9 cellular contexts compared by ENCODE assay signal in genomic region chr21:42125571-42126544, GRCh38. TPM values are rescaled to one million over a fixed set of nuclear protein-coding genes. Genes with fewer than 3 reads are reported as not detected.
DNase-seq lines count a peak whose midpoint lies in the region; ATAC-seq and TF ChIP-seq lines count a peak whose summit lies in the region.
"Had no signal": no experiment of that assay in that cellular context is flagged by ENCODE, and none has a peak within 500 bp of the region (broad histone marks: within the 10 kb centered on the region; RNA-seq: fewer than 3 reads in every experiment).

No MANE protein-coding gene starts in this region.

- no peak overlapping the region for H3K27ac ChIP-seq in Peyer's patch

- no peaks in the 10 kb centered on the region for H3K9me3 ChIP-seq in Peyer's patch

- H3K4me1 ChIP-seq in Peyer's patch: no peaks in the 10 kb centered on the region

- DNase-seq in AG09309 (ENCODE audit: low read depth) (no peak), HFF-Myc (ENCODE audit: extremely low read depth, low read depth) (no peak), RKO (ENCODE audit: low spot score) (peak; percentile 15), iPS-NIHi11 (ENCODE audit: low spot score) (peak; percentile 59), Peyer's patch (no peak), C1 segment of cervical spinal cord (lab: John Stamatoyannopoulos, UW) (no peak)
- no peak for DNase-seq in activated T-cell treated with anti-CD3 and anti-CD28 coated beads, Interleukin-2, amount 50 U/mL, for 48 hours
- DNase-seq: activated T-cell treated with anti-CD3 and anti-CD28 coated beads, Interleukin-2, amount 50 U/mL, for 1 hour had no signal

- H3K4me3 ChIP-seq in AG09309 (ENCODE audit: control insufficient read depth, low read depth, low read length): no peak overlapping the region
- H3K4me3 ChIP-seq in HFF-Myc (replicated peaks; ENCODE audit: low read depth, low read length): no peak overlapping the region
- no peak overlapping the region for H3K4me3 ChIP-seq in Peyer's patch

- TF ChIP-seq CTCF in AG09309 (IDR thresholded peaks at IDR 0.05; ENCODE audit: control insufficient read depth, insufficient read depth, low read depth, low read length, missing control alignments) (peak; percentile 12), HFF-Myc (IDR thresholded peaks at IDR 0.05; ENCODE audit: low read depth, low read length, missing control alignments) (peak; percentile 15), Peyer's patch (IDR thresholded peaks at IDR 0.05) (no peak)

- H3K27me3 ChIP-seq in Peyer's patch: no peaks in the 10 kb centered on the region

- ATAC-seq in GM19328 (IDR thresholded peaks at IDR 0.05; ENCODE audit: unreplicated experiment): no peak

- no peak for TF ChIP-seq POLR2A in Peyer's patch (IDR thresholded peaks at IDR 0.05)

- no peaks in the 10 kb centered on the region for H3K36me3 ChIP-seq in Peyer's patch

RNA-seq across cellular contexts. Expression of gene UMODL1, which starts 54.7 kb away (rescaled TPM):
- total RNA-seq in Peyer's patch: under 1 TPM in 3 of 4 donors, not detected in 1; 0.53 to 0.95 (median 0.83) TPM

Comparison
In these comparisons a context has a peak if more than half of its experiments do, and no peak if none do; other contexts are left out.
1. DNase-seq: peak in RKO (single experiment) and iPS-NIHi11 (single experiment); none in AG09309 (single experiment), HFF-Myc (single experiment), Peyer's patch (0 of 3), C1 segment of cervical spinal cord (0 of 14) and activated T-cell treated with anti-CD3 and anti-CD28 coated beads, Interleukin-2, amount 50 U/mL, for 48 hours (0 of 2).
2. CTCF ChIP-seq: peak in AG09309 (single experiment) and HFF-Myc (single experiment); none in Peyer's patch (0 of 6).